9 cellular contexts compared by ENCODE assay signal in the genomic region with DNA sequence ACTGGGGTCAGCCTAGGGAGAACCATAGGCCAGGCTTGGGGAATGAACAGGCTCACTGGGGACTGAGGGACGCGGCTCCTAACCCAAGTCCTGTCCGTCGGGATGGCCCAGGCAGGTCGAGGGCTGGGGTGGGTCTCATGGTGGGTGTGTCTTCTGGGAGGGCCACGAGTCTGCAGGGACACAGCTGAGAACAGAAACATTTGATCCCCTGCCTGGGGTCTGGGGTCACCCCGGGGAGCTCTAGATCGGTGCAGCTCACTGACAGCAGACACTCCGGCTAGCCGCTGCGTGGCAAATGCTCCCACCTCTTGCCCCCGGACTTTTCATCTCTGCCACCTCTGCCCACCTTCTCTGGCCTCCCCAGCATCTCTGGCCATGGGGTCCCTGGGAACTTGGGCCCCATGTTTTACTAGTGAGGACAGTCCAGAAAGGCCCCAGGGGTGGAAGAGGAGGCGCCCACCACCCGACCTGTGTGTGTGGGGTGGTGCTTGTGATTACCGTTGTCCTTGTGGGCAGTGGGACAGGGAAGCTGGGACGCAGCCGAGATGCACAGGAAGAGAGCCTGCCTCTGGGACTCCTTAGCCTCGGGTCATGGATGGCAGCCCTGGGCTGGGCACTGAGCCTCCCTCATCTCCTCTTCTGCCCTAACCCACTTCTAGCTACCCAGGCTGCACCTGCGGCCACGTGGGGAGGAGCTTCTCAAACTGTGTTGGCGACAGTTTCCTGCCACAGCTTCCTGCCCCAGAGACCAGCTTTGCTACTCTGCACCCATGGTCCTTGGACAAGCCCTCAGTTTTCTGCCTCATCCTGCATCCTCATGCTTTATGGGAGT. TPM values are rescaled to one million over a fixed set of nuclear protein-coding genes. Genes with fewer than 3 reads are reported as not detected.
DNase-seq lines count a peak whose midpoint lies in the region; ATAC-seq and TF ChIP-seq lines count a peak whose summit lies in the region.
"Had no signal": no experiment of that assay in that cellular context is flagged by ENCODE, and none has a peak within 500 bp of the region (broad histone marks: within the 10 kb centered on the region; RNA-seq: fewer than 3 reads in every experiment).

No MANE protein-coding gene starts in this region.

- ATAC-seq in CD8-positive, alpha-beta T cell, result peak; percentile 76
- peak; percentile 72 for ATAC-seq in HG03108 (IDR thresholded peaks at IDR 0.05; ENCODE audit: unreplicated experiment)
- peak; percentile 67 for ATAC-seq in activated CD8-positive, alpha-beta T cell treated with anti-CD3 and anti-CD28 coated beads for 36 hours
- ATAC-seq in naive B cell (ENCODE audit: low read depth in 2 of 2), result peak; percentile 95 to 98

- CTCF ChIA-PET in CD8-positive, alpha-beta T cell (lab: Charles Lee), result interaction anchor here (0.8 to 14.6 kb wide), 10 partner anchors 9 to 128 kb away, joined by 3 to 185 read pairs (median 10); a partner anchor contains a TSS
- CTCF ChIA-PET in activated CD8-positive, alpha-beta T cell treated with anti-CD3 and anti-CD28 coated beads for 36 hours (lab: Charles Lee), result interaction anchor here (0.8 to 11.8 kb wide), 9 partner anchors 8 to 128 kb away, joined by 3 to 143 read pairs (median 6); no protein-coding TSS in a partner anchor

- peak; percentile 58 to 86 (median 75) for DNase-seq in CD8-positive, alpha-beta T cell
- DNase-seq in activated CD8-positive, alpha-beta T cell treated with anti-CD3 and anti-CD28 coated beads for 36 hours, result peak; percentile 91
- peak; percentile 37 for DNase-seq in naive B cell
- DNase-seq in coronary artery (ENCODE audit: low spot score), result no peak
- DNase-seq in ascending aorta (ENCODE audit: low spot score in 2 of 2), result no peak
- no peak for DNase-seq in NCI-H1092 (lab: John Stamatoyannopoulos, UW)
- DNase-seq in amygdala (lab: John Stamatoyannopoulos, UW), result no peak

- intact Hi-C loops in CD8-positive, alpha-beta T cell (cut with DNase I, micrococcal nuclease), result loop anchor here (1.0 to 10.0 kb wide), 8 partner anchors 8 to 1437 kb away; a partner anchor contains a TSS
- intact Hi-C loops in activated CD8-positive, alpha-beta T cell treated with anti-CD3 and anti-CD28 coated beads for 36 hours (cut with micrococcal nuclease), result no loop called here
- intact Hi-C loops in ascending aorta (cut with DNase I), result no loop called here

- no peaks in the 10 kb centered on the region for H3K27me3 Mint-ChIP-seq in CD8-positive, alpha-beta T cell (ENCODE audit: low read depth)
- no peaks in the 10 kb centered on the region for H3K27me3 Mint-ChIP-seq in activated CD8-positive, alpha-beta T cell treated with anti-CD3 and anti-CD28 coated beads for 36 hours
- H3K27me3 Mint-ChIP-seq in naive B cell, result no peaks in the 10 kb centered on the region

- TF ChIP-seq CTCF in CD8-positive, alpha-beta T cell (IDR thresholded peaks at IDR 0.05), result no peak
- TF ChIP-seq CTCF in activated CD8-positive, alpha-beta T cell treated with anti-CD3 and anti-CD28 coated beads for 36 hours (IDR thresholded peaks at IDR 0.05), result no peak
- no peak for TF ChIP-seq CTCF in coronary artery (IDR thresholded peaks at IDR 0.05)
- TF ChIP-seq CTCF in ascending aorta (IDR thresholded peaks at IDR 0.05), result no peak

- POLR2A ChIA-PET in CD8-positive, alpha-beta T cell (lab: Charles Lee), result interaction anchor here (0.7 to 2.1 kb wide), 14 partner anchors 8 to 128 kb away, joined by 3 to 8 read pairs (median 3); a partner anchor contains a TSS
- POLR2A ChIA-PET in activated CD8-positive, alpha-beta T cell treated with anti-CD3 and anti-CD28 coated beads for 36 hours (lab: Charles Lee), result interaction anchor here (0.6 to 3.4 kb wide), 13 partner anchors 10 to 1280 kb away, joined by 3 to 34 read pairs (median 5); no protein-coding TSS in a partner anchor

- H3K4me1 Mint-ChIP-seq in CD8-positive, alpha-beta T cell (ENCODE audit: low read depth), result peaks cover 85% of the 10 kb centered on the region
- H3K4me1 Mint-ChIP-seq in activated CD8-positive, alpha-beta T cell treated with anti-CD3 and anti-CD28 coated beads for 36 hours (ENCODE audit: low read depth), result peaks cover 58% of the 10 kb centered on the region
- peaks cover 41 to 52% (median 45%) of the 10 kb centered on the region in 3 donors for H3K4me1 Mint-ChIP-seq in naive B cell

- H3K4me1 ChIP-seq in CD8-positive, alpha-beta T cell (ENCODE audit: insufficient read depth, low read length), result peaks cover 80% of the 10 kb centered on the region
- no peaks in the 10 kb centered on the region for H3K4me1 ChIP-seq in ascending aorta

- peak overlapping the region; percentile 91 for H3K4me3 ChIP-seq in CD8-positive, alpha-beta T cell (ENCODE audit: low read depth, low read length)
- H3K4me3 ChIP-seq in coronary artery, result no peak overlapping the region
- no peak overlapping the region for H3K4me3 ChIP-seq in ascending aorta

- peak overlapping the region; percentile 97 for H3K27ac Mint-ChIP-seq in CD8-positive, alpha-beta T cell
- peak overlapping the region; percentile 100 for H3K27ac Mint-ChIP-seq in activated CD8-positive, alpha-beta T cell treated with anti-CD3 and anti-CD28 coated beads for 36 hours
- peak overlapping the region in 5 of 6 donors; percentile 29 to 89 (median 77) for H3K27ac Mint-ChIP-seq in naive B cell

- no peaks in the 10 kb centered on the region for H3K27me3 ChIP-seq in CD8-positive, alpha-beta T cell (ENCODE audit: insufficient read depth, low read length)
- H3K27me3 ChIP-seq in ascending aorta, result no peaks in the 10 kb centered on the region

- peak overlapping the region; percentile 88 for H3K27ac ChIP-seq in CD8-positive, alpha-beta T cell (ENCODE audit: low read depth, low read length)
- H3K27ac ChIP-seq in coronary artery, result no peak overlapping the region
- no peak overlapping the region for H3K27ac ChIP-seq in ascending aorta

- no peaks in the 10 kb centered on the region for H3K9me3 Mint-ChIP-seq in CD8-positive, alpha-beta T cell
- H3K9me3 Mint-ChIP-seq in activated CD8-positive, alpha-beta T cell treated with anti-CD3 and anti-CD28 coated beads for 36 hours, result no peaks in the 10 kb centered on the region
- no peaks in the 10 kb centered on the region for H3K9me3 Mint-ChIP-seq in naive B cell

- no peaks in the 10 kb centered on the region for H3K9me3 ChIP-seq in CD8-positive, alpha-beta T cell (ENCODE audit: low read length)
- H3K9me3 ChIP-seq in ascending aorta, result no peaks in the 10 kb centered on the region

- H3K4me3 Mint-ChIP-seq in CD8-positive, alpha-beta T cell, result peak overlapping the region; percentile 96
- H3K4me3 Mint-ChIP-seq in activated CD8-positive, alpha-beta T cell treated with anti-CD3 and anti-CD28 coated beads for 36 hours, result peak overlapping the region; percentile 89
- peak overlapping the region; percentile 30 to 89 (median 82) for H3K4me3 Mint-ChIP-seq in naive B cell

- H3K36me3 ChIP-seq in CD8-positive, alpha-beta T cell (ENCODE audit: insufficient read depth, low read length), result peaks cover 21% of the 10 kb centered on the region
- no peaks in the 10 kb centered on the region for H3K36me3 ChIP-seq in ascending aorta

- peaks cover 76% of the 10 kb centered on the region for H3K36me3 Mint-ChIP-seq in CD8-positive, alpha-beta T cell
- H3K36me3 Mint-ChIP-seq in activated CD8-positive, alpha-beta T cell treated with anti-CD3 and anti-CD28 coated beads for 36 hours (ENCODE audit: low read depth), result peaks cover 85% of the 10 kb centered on the region
- no peaks in the 10 kb centered on the region for H3K36me3 Mint-ChIP-seq in naive B cell

RNA-seq across cellular contexts. Expression of a gene that starts 4.9 kb away (rescaled TPM):
- 100 to 1,000 TPM; 487 to 512 TPM for total RNA-seq in CD8-positive, alpha-beta T cell
- 100 to 1,000 TPM; 218 TPM for total RNA-seq in activated CD8-positive, alpha-beta T cell treated with anti-CD3 and anti-CD28 coated beads for 36 hours
- polyA plus RNA-seq in naive B cell (ENCODE audit: low read depth in 6 of 6), result 1 to 10 TPM; 1.6 to 3.6 (median 2.6) TPM
- total RNA-seq in ascending aorta, result 2.7 TPM
- total RNA-seq: lung microvascular endothelial cell had no signal

RNA-seq across cellular contexts. Expression of a gene that starts 48.8 kb away (rescaled TPM):
- 1 to 10 TPM; 7.1 to 7.8 TPM for total RNA-seq in CD8-positive, alpha-beta T cell
- total RNA-seq in activated CD8-positive, alpha-beta T cell treated with anti-CD3 and anti-CD28 coated beads for 36 hours, result 10 to 100 TPM in 1 of 2 experiments, 1 to 10 TPM in 1; 6.8 to 11.7 TPM
- 1 to 10 TPM in 2 of 6 donors, under 1 TPM in 1, not detected in 3; 0.60 to 2.5 (median 1.3) TPM for polyA plus RNA-seq in naive B cell (ENCODE audit: low read depth in 6 of 6)
- total RNA-seq in ascending aorta, result 4.6 TPM

RNA-seq across cellular contexts. Expression of a gene that starts 54.4 kb away (rescaled TPM):
- total RNA-seq in CD8-positive, alpha-beta T cell, result 10 to 100 TPM; 81.9 to 82.1 TPM
- 100 to 1,000 TPM; 143 to 150 TPM for total RNA-seq in activated CD8-positive, alpha-beta T cell treated with anti-CD3 and anti-CD28 coated beads for 36 hours
- polyA plus RNA-seq in naive B cell (ENCODE audit: low read depth in 6 of 6), result 10 to 100 TPM in 4 of 6 donors, 1 to 10 TPM in 2; 8.7 to 13.9 (median 10.8) TPM
- 125 TPM for total RNA-seq in ascending aorta

Comparison
In these comparisons a context has a peak if more than half of its experiments do, and no peak if none do; other contexts are left out.
1. DNase-seq: peak in CD8-positive, alpha-beta T cell (7 of 7), activated CD8-positive, alpha-beta T cell treated with anti-CD3 and anti-CD28 coated beads for 36 hours (single experiment) and naive B cell (single experiment); none in coronary artery (single experiment), ascending aorta (0 of 2), NCI-H1092 (single experiment) and amygdala (0 of 56).
2. RNA of a gene that starts 4.9 kb away (total RNA-seq): 487 to 512 TPM in CD8-positive, alpha-beta T cell and 218 TPM in activated CD8-positive, alpha-beta T cell treated with anti-CD3 and anti-CD28 coated beads for 36 hours; 2.7 TPM in ascending aorta (single experiment); every median in the first group is over 10 times any median in the second.
3. intact Hi-C loops: an anchor here in CD8-positive, alpha-beta T cell (1.0 to 10.0 kb wide); none called in activated CD8-positive, alpha-beta T cell treated with anti-CD3 and anti-CD28 coated beads for 36 hours and ascending aorta.
4. Peak in every context shown above with its lines, with median percentiles within 50 percentile points of each other: ATAC-seq, H3K27ac Mint-ChIP-seq and H3K4me3 Mint-ChIP-seq.